ENCODE assay signal across 8 cellular contexts in the genomic region with DNA sequence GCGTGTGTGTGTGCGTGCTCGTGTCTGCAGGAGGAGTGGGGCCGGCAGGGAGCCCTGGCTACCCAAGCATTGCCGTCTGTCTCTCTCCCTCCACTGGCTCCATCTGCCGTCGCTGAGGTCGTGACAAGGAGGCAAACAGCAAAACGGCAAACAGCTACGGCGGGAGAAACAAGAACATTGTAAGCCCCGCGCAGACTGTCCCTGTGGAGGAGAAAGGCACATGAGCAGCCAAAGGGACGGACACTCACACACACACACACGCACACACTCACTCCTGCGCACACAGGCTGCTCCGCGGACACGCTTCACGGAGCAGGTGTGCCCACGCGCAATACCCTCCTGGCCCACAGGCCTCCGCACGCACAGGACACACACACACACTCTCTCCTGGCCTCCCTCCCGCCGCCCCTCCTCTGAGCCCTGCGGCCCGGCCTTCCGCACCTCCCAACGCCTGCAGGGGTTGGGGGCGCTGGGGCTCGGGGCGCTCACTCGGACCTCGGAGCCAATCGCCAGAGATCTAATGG. TPM values are rescaled to one million over a fixed set of nuclear protein-coding genes. Genes with fewer than 3 reads are reported as not detected.
A peak's percentile ranks its signal among the peaks of the same experiment; 100 is the strongest.
DNase-seq lines count a peak whose midpoint lies in the region; ATAC-seq and TF ChIP-seq lines count a peak whose summit lies in the region.

No MANE protein-coding gene starts in this region.

- no peaks in the 10 kb centered on the region for H3K36me3 Mint-ChIP-seq in GM23338 (ENCODE audit: low read depth)

- H3K4me3 Mint-ChIP-seq in GM23338 = no peak overlapping the region

- H3K36me3 ChIP-seq in GM23338 (ENCODE audit: insufficient read depth) = no peaks in the 10 kb centered on the region
- H3K36me3 ChIP-seq in rectal smooth muscle tissue (ENCODE audit: control insufficient read depth, insufficient read depth, low read length) = no peaks in the 10 kb centered on the region

- TF ChIP-seq CTCF in GM23338 (conservative IDR thresholded peaks at IDR 0.05; ENCODE audit: low read depth in 2 of 2) (no peak), foreskin fibroblast (IDR thresholded peaks at IDR 0.05; ENCODE audit: low read depth, low read length) (no peak)

- peak; percentile 38 for ATAC-seq in GM23338

- H3K9me3 Mint-ChIP-seq in GM23338 = no peaks in the 10 kb centered on the region

- no peaks in the 10 kb centered on the region for H3K9me2 ChIP-seq in GM23338 (ENCODE audit: insufficient read depth)

- H3K79me2 ChIP-seq in GM23338 (replicated peaks; ENCODE audit: insufficient read depth) = no peaks in the 10 kb centered on the region

- H3K27ac ChIP-seq in GM23338 (ENCODE audit: low read depth) = no peak overlapping the region
- no peak overlapping the region for H3K27ac ChIP-seq in rectal smooth muscle tissue (ENCODE audit: low read depth, low read length)

- H3K9ac ChIP-seq in rectal smooth muscle tissue (ENCODE audit: low read length) = no peak overlapping the region

- H3K27me3 ChIP-seq in GM23338 (ENCODE audit: insufficient read depth) (peaks cover 98% of the 10 kb centered on the region), rectal smooth muscle tissue (ENCODE audit: control insufficient read depth, insufficient read depth, low read length) (peaks cover 17% of the 10 kb centered on the region)

- H2AFZ ChIP-seq in GM23338 = peak overlapping the region; percentile 94

- H3K4me1 ChIP-seq in GM23338 (ENCODE audit: insufficient read depth) = peaks cover 56% of the 10 kb centered on the region
- H3K4me1 ChIP-seq in rectal smooth muscle tissue (ENCODE audit: control insufficient read depth, insufficient read depth, low read length) = peaks cover 9% of the 10 kb centered on the region

- peak; percentile 19 for DNase-seq in EH (ENCODE audit: low read depth)
- peak; percentile 59 for DNase-seq in GM23338 (ENCODE audit: low spot score)
- peak; percentile 37 for DNase-seq in SW480 (ENCODE audit: low spot score)
- DNase-seq in foreskin fibroblast = peak in 1 of 2 donors; percentile 49
- DNase-seq in GOT3 (lab: John Stamatoyannopoulos, UW) = no peak
- no peak for DNase-seq in occipital lobe (lab: John Stamatoyannopoulos, UW)
- DNase-seq in SIG-M5 treated with dmso at 0.1 percent for 504 hours (lab: John Stamatoyannopoulos, UW; ENCODE audit: unreplicated experiment) = no peak

- H3K4me2 ChIP-seq in GM23338 = peak overlapping the region; percentile 91

- H3K27me3 Mint-ChIP-seq in GM23338 (ENCODE audit: insufficient read depth, low read depth, poor library complexity) = peaks cover 2% of the 10 kb centered on the region

- H3K4me3 ChIP-seq in GM23338 (peak overlapping the region; percentile 76), foreskin fibroblast (ENCODE audit: low read depth in 1 of 2, low read length in 2 of 2) (peak overlapping the region; percentile 22 to 36), rectal smooth muscle tissue (ENCODE audit: low read length) (peak overlapping the region; percentile 70)

- no peak overlapping the region for H3K27ac Mint-ChIP-seq in GM23338

- H3F3A ChIP-seq in GM23338 (replicated peaks; ENCODE audit: low read depth) = 0 out of 2 replicates have a peak, but pooled peaks cover 12% of the 10 kb centered on the region

- H4K20me1 ChIP-seq in GM23338 (replicated peaks; ENCODE audit: insufficient read depth) = no peaks in the 10 kb centered on the region; the same call in 1 of the 2 replicates

- peaks cover 3% of the 10 kb centered on the region for H3K4me1 Mint-ChIP-seq in GM23338

TF ChIP-seq in GM23338, 12 proteins besides CTCF, POLR2A, EP300 and RAD21:
- TF ChIP-seq EZH2phosphoT487 (IDR thresholded peaks at IDR 0.05; ENCODE audit: unreplicated experiment) (peak; percentile 33), EZH2 (IDR thresholded peaks at IDR 0.05; ENCODE audit: low read depth, unreplicated experiment) (peak; percentile 22), POLR2AphosphoS5 (IDR thresholded peaks at IDR 0.05; ENCODE audit: low read depth) (no peak)
TF ChIP-seq in GM23338: peak in this region for 2.

RNA-seq across cellular contexts. Expression of gene CISTR, which starts 0.9 kb away (rescaled TPM):
- total RNA-seq in GM23338 (2014; rRNA removed; shearing (Covaris generic)) = not detected in 2 replicates
- polyA plus RNA-seq in GM23338 (2016; fragmentation: Nextera tagmentation; extraction: Ambion mirVana) = not detected in 2 replicates
- total RNA-seq in occipital lobe = not detected

RNA-seq across cellular contexts. Expression of gene CALCOCO1, which starts 23.6 kb away (rescaled TPM):
- 20.4 and 21.3 TPM in 2 replicates for total RNA-seq in GM23338 (2014; rRNA removed; shearing (Covaris generic))
- 4.6 and 6.5 TPM in 2 replicates for polyA plus RNA-seq in GM23338 (2016; fragmentation: Nextera tagmentation; extraction: Ambion mirVana)
- 69.7 TPM for total RNA-seq in occipital lobe

Comparison
In these comparisons a context has a peak if more than half of its experiments do, and no peak if none do; other contexts are left out.
1. DNase-seq: peak in EH (single experiment), GM23338 (single experiment) and SW480 (single experiment); none in GOT3 (single experiment), occipital lobe (single experiment) and SIG-M5 treated with dmso at 0.1 percent for 504 hours (single experiment).
2. Peak in every context shown above with its lines, with median percentiles within 50 percentile points of each other: H3K4me3 ChIP-seq.